ENCODE assay signal across 1 cellular context in the genomic region with DNA sequence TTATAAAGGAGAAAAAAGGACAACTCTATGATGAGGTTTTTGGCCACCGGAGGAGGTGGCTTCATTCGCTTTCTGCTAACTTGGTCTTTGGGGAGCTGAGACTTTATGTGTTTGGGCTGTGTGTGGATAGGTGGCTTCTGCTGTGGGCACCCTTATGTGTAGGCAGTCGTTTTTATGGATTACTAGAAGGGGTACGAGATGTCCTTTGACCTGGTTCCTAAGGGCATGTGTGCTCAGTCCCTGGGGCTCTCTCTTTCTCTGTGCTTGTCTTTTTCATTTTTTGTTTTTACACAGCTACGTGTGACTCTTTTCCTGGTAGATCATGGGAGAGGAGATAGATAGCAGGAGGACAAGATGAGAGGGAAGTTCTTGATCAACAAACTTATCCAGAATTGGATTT.
TF ChIP-seq lines count a peak whose summit lies in the region.

No MANE protein-coding gene starts in this region.

TF ChIP-seq in GM23338, 12 proteins besides CTCF, POLR2A, EP300 and RAD21 (continued from another document):
- TF ChIP-seq REST (IDR thresholded peaks at IDR 0.05; ENCODE audit: unreplicated experiment) (no peak), NANOG (IDR thresholded peaks at IDR 0.05; ENCODE audit: borderline replicate concordance) (no peak), ZNF114 (CRISPR knock-in tag; IDR thresholded peaks at IDR 0.05) (no peak), STAT1 (IDR thresholded peaks at IDR 0.05; ENCODE audit: unreplicated experiment) (no peak), EZH2 (IDR thresholded peaks at IDR 0.05; ENCODE audit: low read depth, unreplicated experiment) (no peak)
- TF ChIP-seq, protein P1, sequence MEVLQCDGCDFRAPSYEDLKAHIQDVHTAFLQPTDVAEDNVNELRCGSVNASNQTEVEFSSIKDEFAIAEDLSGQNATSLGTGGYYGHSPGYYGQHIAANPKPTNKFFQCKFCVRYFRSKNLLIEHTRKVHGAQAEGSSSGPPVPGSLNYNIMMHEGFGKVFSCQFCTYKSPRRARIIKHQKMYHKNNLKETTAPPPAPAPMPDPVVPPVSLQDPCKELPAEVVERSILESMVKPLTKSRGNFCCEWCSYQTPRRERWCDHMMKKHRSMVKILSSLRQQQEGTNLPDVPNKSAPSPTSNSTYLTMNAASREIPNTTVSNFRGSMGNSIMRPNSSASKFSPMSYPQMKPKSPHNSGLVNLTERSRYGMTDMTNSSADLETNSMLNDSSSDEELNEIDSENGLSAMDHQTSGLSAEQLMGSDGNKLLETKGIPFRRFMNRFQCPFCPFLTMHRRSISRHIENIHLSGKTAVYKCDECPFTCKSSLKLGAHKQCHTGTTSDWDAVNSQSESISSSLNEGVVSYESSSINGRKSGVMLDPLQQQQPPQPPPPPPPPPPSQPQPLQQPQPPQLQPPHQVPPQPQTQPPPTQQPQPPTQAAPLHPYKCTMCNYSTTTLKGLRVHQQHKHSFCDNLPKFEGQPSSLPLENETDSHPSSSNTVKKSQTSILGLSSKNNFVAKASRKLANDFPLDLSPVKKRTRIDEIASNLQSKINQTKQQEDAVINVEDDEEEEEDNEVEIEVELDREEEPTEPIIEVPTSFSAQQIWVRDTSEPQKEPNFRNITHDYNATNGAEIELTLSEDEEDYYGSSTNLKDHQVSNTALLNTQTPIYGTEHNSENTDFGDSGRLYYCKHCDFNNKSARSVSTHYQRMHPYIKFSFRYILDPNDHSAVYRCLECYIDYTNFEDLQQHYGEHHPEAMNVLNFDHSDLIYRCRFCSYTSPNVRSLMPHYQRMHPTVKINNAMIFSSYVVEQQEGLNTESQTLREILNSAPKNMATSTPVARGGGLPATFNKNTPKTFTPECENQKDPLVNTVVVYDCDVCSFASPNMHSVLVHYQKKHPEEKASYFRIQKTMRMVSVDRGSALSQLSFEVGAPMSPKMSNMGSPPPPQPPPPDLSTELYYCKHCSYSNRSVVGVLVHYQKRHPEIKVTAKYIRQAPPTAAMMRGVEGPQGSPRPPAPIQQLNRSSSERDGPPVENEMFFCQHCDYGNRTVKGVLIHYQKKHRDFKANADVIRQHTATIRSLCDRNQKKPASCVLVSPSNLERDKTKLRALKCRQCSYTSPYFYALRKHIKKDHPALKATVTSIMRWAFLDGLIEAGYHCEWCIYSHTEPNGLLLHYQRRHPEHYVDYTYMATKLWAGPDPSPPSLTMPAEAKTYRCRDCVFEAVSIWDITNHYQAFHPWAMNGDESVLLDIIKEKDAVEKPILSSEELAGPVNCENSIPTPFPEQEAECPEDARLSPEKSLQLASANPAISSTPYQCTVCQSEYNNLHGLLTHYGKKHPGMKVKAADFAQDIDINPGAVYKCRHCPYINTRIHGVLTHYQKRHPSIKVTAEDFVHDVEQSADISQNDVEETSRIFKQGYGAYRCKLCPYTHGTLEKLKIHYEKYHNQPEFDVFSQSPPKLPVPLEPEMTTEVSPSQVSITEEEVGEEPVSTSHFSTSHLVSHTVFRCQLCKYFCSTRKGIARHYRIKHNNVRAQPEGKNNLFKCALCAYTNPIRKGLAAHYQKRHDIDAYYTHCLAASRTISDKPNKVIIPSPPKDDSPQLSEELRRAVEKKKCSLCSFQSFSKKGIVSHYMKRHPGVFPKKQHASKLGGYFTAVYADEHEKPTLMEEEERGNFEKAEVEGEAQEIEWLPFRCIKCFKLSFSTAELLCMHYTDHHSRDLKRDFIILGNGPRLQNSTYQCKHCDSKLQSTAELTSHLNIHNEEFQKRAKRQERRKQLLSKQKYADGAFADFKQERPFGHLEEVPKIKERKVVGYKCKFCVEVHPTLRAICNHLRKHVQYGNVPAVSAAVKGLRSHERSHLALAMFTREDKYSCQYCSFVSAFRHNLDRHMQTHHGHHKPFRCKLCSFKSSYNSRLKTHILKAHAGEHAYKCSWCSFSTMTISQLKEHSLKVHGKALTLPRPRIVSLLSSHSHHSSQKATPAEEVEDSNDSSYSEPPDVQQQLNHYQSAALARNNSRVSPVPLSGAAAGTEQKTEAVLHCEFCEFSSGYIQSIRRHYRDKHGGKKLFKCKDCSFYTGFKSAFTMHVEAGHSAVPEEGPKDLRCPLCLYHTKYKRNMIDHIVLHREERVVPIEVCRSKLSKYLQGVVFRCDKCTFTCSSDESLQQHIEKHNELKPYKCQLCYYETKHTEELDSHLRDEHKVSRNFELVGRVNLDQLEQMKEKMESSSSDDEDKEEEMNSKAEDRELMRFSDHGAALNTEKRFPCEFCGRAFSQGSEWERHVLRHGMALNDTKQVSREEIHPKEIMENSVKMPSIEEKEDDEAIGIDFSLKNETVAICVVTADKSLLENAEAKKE (CRISPR knock-in tag; IDR thresholded peaks at IDR 0.05) = no peak
